19 cellular contexts compared by ENCODE assay signal in genomic region chr2:192128655-192129054, GRCh38.
DNase-seq lines count a peak whose midpoint lies in the region; ATAC-seq and TF ChIP-seq lines count a peak whose summit lies in the region.
"Had no signal": no experiment of that assay in that cellular context is flagged by ENCODE, and none has a peak within 500 bp of the region (broad histone marks: within the 10 kb centered on the region; RNA-seq: fewer than 3 reads in every experiment).

No MANE protein-coding gene starts in this region.

- H3K4me3 Mint-ChIP-seq in osteocyte (ENCODE audit: unreplicated experiment), result no peak overlapping the region
- no peak overlapping the region for H3K4me3 Mint-ChIP-seq in activated CD4-positive, alpha-beta T cell treated with anti-CD3 and anti-CD28 coated beads, Interleukin-2, amount 10 ng/mL, durations not matched to agents 7 days and 5 days
- no peak overlapping the region for H3K4me3 Mint-ChIP-seq in immature natural killer cell
- H3K4me3 Mint-ChIP-seq: activated naive CD4-positive, alpha-beta T cell treated with anti-CD3 and anti-CD28 coated beads, Interleukin-2, amount 10 ng/mL, durations not matched to agents 7 days and 5 days; CD8-positive, alpha-beta memory T cell; stimulated activated memory B cell treated with anti-CD40 and anti-IgM and Interleukin-4, amounts not matched to agents 10 μg/mL and 1 μg/mL and 100 μg/mL, for 72 hours had no signal

- H3K4me1 ChIP-seq in DND-41 (ENCODE audit: insufficient read depth, low read length), result no peaks in the 10 kb centered on the region
- peaks cover 4 to 45% (median 14%) of the 10 kb centered on the region in 3 donors for H3K4me1 ChIP-seq in gastroesophageal sphincter
- H3K4me1 ChIP-seq: HAP-1 had no signal

- peaks cover 48% of the 10 kb centered on the region for H3K4me1 Mint-ChIP-seq in osteocyte (ENCODE audit: unreplicated experiment)
- no peaks in the 10 kb centered on the region for H3K4me1 Mint-ChIP-seq in activated CD4-positive, alpha-beta T cell treated with anti-CD3 and anti-CD28 coated beads, Interleukin-2, amount 10 ng/mL, durations not matched to agents 7 days and 5 days
- no peaks in the 10 kb centered on the region for H3K4me1 Mint-ChIP-seq in immature natural killer cell
- H3K4me1 Mint-ChIP-seq: activated naive CD4-positive, alpha-beta T cell treated with anti-CD3 and anti-CD28 coated beads, Interleukin-2, amount 10 ng/mL, durations not matched to agents 7 days and 5 days; CD8-positive, alpha-beta memory T cell; stimulated activated memory B cell treated with anti-CD40 and anti-IgM and Interleukin-4, amounts not matched to agents 10 μg/mL and 1 μg/mL and 100 μg/mL, for 72 hours had no signal

- no peak for TF ChIP-seq EP300 in gastroesophageal sphincter (IDR thresholded peaks at IDR 0.05)

- POLR2A ChIA-PET in activated CD4-positive, alpha-beta T cell treated with anti-CD3 and anti-CD28 coated beads, Interleukin-2, amount 10 ng/mL, durations not matched to agents 7 days and 5 days (lab: Charles Lee), result no interaction called here

- no peak overlapping the region for H2AFZ ChIP-seq in DND-41 (ENCODE audit: low read depth, low read length)
- H2AFZ ChIP-seq: hepatocyte had no signal

- CTCF ChIA-PET in activated CD4-positive, alpha-beta T cell treated with anti-CD3 and anti-CD28 coated beads, Interleukin-2, amount 10 ng/mL, durations not matched to agents 7 days and 5 days (lab: Charles Lee), result no interaction called here

- H3K4me3 ChIP-seq in DND-41 (ENCODE audit: low read depth in 1 of 2, low read length in 2 of 2) (no peak overlapping the region), gastroesophageal sphincter (no peak overlapping the region)
- H3K4me3 ChIP-seq: HAP-1, hepatocyte had no signal

- H3K9me3 ChIP-seq in DND-41 (ENCODE audit: insufficient read depth, low read length, severe bottlenecking) (no peaks in the 10 kb centered on the region), gastroesophageal sphincter (no peaks in the 10 kb centered on the region)
- H3K9me3 ChIP-seq: HAP-1 had no signal

- H3K27ac ChIP-seq in DND-41 (ENCODE audit: low read length) (no peak overlapping the region), angular gyrus (ENCODE audit: low read depth, low read length) (peak overlapping the region; percentile 23), gastroesophageal sphincter (peak overlapping the region in 3 of 4 donors; percentile 27 to 66 (median 53))
- H3K27ac ChIP-seq: hepatocyte had no signal

- WGBS in gastroesophageal sphincter (ENCODE audit: low coverage in 1 of 2), 2 donors, result 15 to 22% methylated on average over 4 of the region's 4 CpGs

- H3K79me2 ChIP-seq in DND-41 (ENCODE audit: insufficient read depth, low read length), result no peaks in the 10 kb centered on the region
- H3K79me2 ChIP-seq: hepatocyte had no signal

- H4K20me1 ChIP-seq in DND-41 (ENCODE audit: insufficient read depth, low read length), result no peaks in the 10 kb centered on the region

- ATAC-seq in DND-41 (ENCODE audit: insufficient read depth, low read depth), result 0 out of 3 replicates have a peak, but pooled peaks have one; percentile 29
- ATAC-seq in gastroesophageal sphincter, result peak; percentile 25

- H3K27me3 ChIP-seq in DND-41 (ENCODE audit: insufficient read depth, low read length, poor library complexity) (peaks cover 16% of the 10 kb centered on the region), gastroesophageal sphincter (no peaks in the 10 kb centered on the region)
- H3K27me3 ChIP-seq: hepatocyte had no signal

- no peak for DNase-seq in DND-41
- no peak for DNase-seq in osteocyte (ENCODE audit: extremely low spot score, unreplicated experiment)
- DNase-seq in activated CD4-positive, alpha-beta T cell treated with anti-CD3 and anti-CD28 coated beads, Interleukin-2, amount 10 ng/mL, durations not matched to agents 7 days and 5 days, result no peak
- no peak for DNase-seq in immature natural killer cell
- no peak for DNase-seq in NCI-H1048 (lab: John Stamatoyannopoulos, UW)
- no peak for DNase-seq in NCI-H526 treated with DMSO at 0.1 percent for 48 hours (lab: John Stamatoyannopoulos, UW)
- DNase-seq: activated CD4-positive, alpha-beta T cell treated with anti-CD3 and anti-CD28 coated beads, Interleukin-2, amount 50 U/mL, for 1 hour; activated naive CD4-positive, alpha-beta T cell treated with anti-CD3 and anti-CD28 coated beads, Interleukin-2, amount 10 ng/mL, durations not matched to agents 7 days and 5 days; CD8-positive, alpha-beta memory T cell; dermis blood vessel endothelial cell; Kasumi-1; NCI-H1417 treated with DMSO at 0.1 percent for 48 hours; NCI-H2171; stimulated activated CD4-positive, alpha-beta T cell treated with anti-CD3 and anti-CD28 coated beads, Interleukin-12 subunit alpha, Interleukin-12 subunit beta, amount 100 ng/mL, for 4 hours had no signal

- no peak for TF ChIP-seq POLR2A in gastroesophageal sphincter (IDR thresholded peaks at IDR 0.05)

- H3K27me3 Mint-ChIP-seq in osteocyte (ENCODE audit: unreplicated experiment) (no peaks in the 10 kb centered on the region), immature natural killer cell (ENCODE audit: low read depth in 3 of 3) (peaks cover 0 to 8% (median 3%) of the 10 kb centered on the region in 3 donors)
- peaks cover 10% of the 10 kb centered on the region for H3K27me3 Mint-ChIP-seq in activated CD4-positive, alpha-beta T cell treated with anti-CD3 and anti-CD28 coated beads, Interleukin-2, amount 10 ng/mL, durations not matched to agents 7 days and 5 days
- H3K27me3 Mint-ChIP-seq: activated naive CD4-positive, alpha-beta T cell treated with anti-CD3 and anti-CD28 coated beads, Interleukin-2, amount 10 ng/mL, durations not matched to agents 7 days and 5 days had no signal

- H3K4me2 ChIP-seq in DND-41 (ENCODE audit: insufficient read depth, low read length), result no peak overlapping the region
- H3K4me2 ChIP-seq: hepatocyte had no signal

- H3K27ac Mint-ChIP-seq in osteocyte (ENCODE audit: unreplicated experiment) (peak overlapping the region; percentile 44), immature natural killer cell (no peak overlapping the region)
- no peak overlapping the region for H3K27ac Mint-ChIP-seq in activated CD4-positive, alpha-beta T cell treated with anti-CD3 and anti-CD28 coated beads, Interleukin-2, amount 10 ng/mL, durations not matched to agents 7 days and 5 days
- H3K27ac Mint-ChIP-seq: activated naive CD4-positive, alpha-beta T cell treated with anti-CD3 and anti-CD28 coated beads, Interleukin-2, amount 10 ng/mL, durations not matched to agents 7 days and 5 days; CD8-positive, alpha-beta memory T cell; stimulated activated memory B cell treated with anti-CD40 and anti-IgM and Interleukin-4, amounts not matched to agents 10 μg/mL and 1 μg/mL and 100 μg/mL, for 72 hours had no signal

- H3K36me3 Mint-ChIP-seq in osteocyte (ENCODE audit: unreplicated experiment) (no peaks in the 10 kb centered on the region), immature natural killer cell (no peaks in the 10 kb centered on the region)
- no peaks in the 10 kb centered on the region for H3K36me3 Mint-ChIP-seq in activated CD4-positive, alpha-beta T cell treated with anti-CD3 and anti-CD28 coated beads, Interleukin-2, amount 10 ng/mL, durations not matched to agents 7 days and 5 days (ENCODE audit: low read depth)
- H3K36me3 Mint-ChIP-seq: activated naive CD4-positive, alpha-beta T cell treated with anti-CD3 and anti-CD28 coated beads, Interleukin-2, amount 10 ng/mL, durations not matched to agents 7 days and 5 days; CD8-positive, alpha-beta memory T cell; stimulated activated memory B cell treated with anti-CD40 and anti-IgM and Interleukin-4, amounts not matched to agents 10 μg/mL and 1 μg/mL and 100 μg/mL, for 72 hours had no signal

- H3K9ac ChIP-seq in DND-41 (ENCODE audit: low read depth, low read length), result no peak overlapping the region

- H3K36me3 ChIP-seq in DND-41 (ENCODE audit: insufficient read depth, low read length) (no peaks in the 10 kb centered on the region), gastroesophageal sphincter (no peaks in the 10 kb centered on the region)
- H3K36me3 ChIP-seq: HAP-1 had no signal

- TF ChIP-seq CTCF in DND-41 (IDR thresholded peaks at IDR 0.05; ENCODE audit: borderline replicate concordance, extremely low read depth, low read length, poor library complexity, severe bottlenecking) (no peak), gastroesophageal sphincter (IDR thresholded peaks at IDR 0.05) (no peak), osteocyte (IDR thresholded peaks at IDR 0.05) (no peak)

- H3K9me3 Mint-ChIP-seq in osteocyte (ENCODE audit: unreplicated experiment) (no peaks in the 10 kb centered on the region), immature natural killer cell (no peaks in the 10 kb centered on the region)
- H3K9me3 Mint-ChIP-seq in activated CD4-positive, alpha-beta T cell treated with anti-CD3 and anti-CD28 coated beads, Interleukin-2, amount 10 ng/mL, durations not matched to agents 7 days and 5 days, result no peaks in the 10 kb centered on the region
- H3K9me3 Mint-ChIP-seq: activated naive CD4-positive, alpha-beta T cell treated with anti-CD3 and anti-CD28 coated beads, Interleukin-2, amount 10 ng/mL, durations not matched to agents 7 days and 5 days; CD8-positive, alpha-beta memory T cell; stimulated activated memory B cell treated with anti-CD40 and anti-IgM and Interleukin-4, amounts not matched to agents 10 μg/mL and 1 μg/mL and 100 μg/mL, for 72 hours had no signal
